1 cellular context compared by ENCODE assay signal in the genomic region with DNA sequence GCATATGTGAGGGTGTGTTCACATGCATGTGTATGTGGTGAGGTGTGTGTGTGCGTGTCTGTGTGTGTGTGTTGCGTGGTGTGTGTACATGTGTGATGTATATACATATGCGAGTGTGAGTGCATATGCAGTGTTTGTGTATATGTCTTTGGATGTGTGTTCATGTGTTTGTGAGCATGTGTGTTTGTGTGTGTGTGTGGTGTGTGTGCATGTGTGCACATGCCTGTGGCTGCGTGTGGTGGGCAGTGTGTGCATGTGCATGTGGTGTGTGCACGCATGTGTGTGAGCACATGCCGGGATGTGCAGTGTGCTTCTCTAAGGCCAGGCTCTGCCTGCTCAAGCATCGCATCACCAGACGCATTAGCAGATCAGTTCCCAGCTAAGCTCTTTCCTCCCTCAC.
TF ChIP-seq lines count a peak whose summit lies in the region.

No MANE protein-coding gene starts in this region.

TF ChIP-seq in H1, 55 proteins besides CTCF, POLR2A, EP300 and RAD21:
- TF ChIP-seq NANOG (IDR thresholded peaks at IDR 0.05; ENCODE audit: insufficient read depth, low read depth, low read length, poor library complexity, severe bottlenecking): no peak
- TF ChIP-seq HDAC2 (IDR thresholded peaks at IDR 0.05; ENCODE audit: borderline replicate concordance in 1 of 2, low read depth in 2 of 2, low read length in 2 of 2): no peak
